Comparison of ENCODE assay signal across 22 cellular contexts in genomic region chrX:110304884-110305283, GRCh38. TPM values are rescaled to one million over a fixed set of nuclear protein-coding genes. Genes with fewer than 3 reads are reported as not detected.
DNase-seq lines count a peak whose midpoint lies in the region; ATAC-seq, FAIRE-seq and TF ChIP-seq lines count a peak whose summit lies in the region.
"Had no signal": no experiment of that assay in that cellular context is flagged by ENCODE, and none has a peak within 500 bp of the region (broad histone marks: within the 10 kb centered on the region; RNA-seq: fewer than 3 reads in every experiment).

No MANE protein-coding gene starts in this region.

- no peaks in the 10 kb centered on the region for H3K27me3 Mint-ChIP-seq in activated T-cell treated with anti-CD3 and anti-CD28 coated beads, Interleukin-2, amount 50 U/mL, for 4 hours (ENCODE audit: low read depth)
- no peaks in the 10 kb centered on the region for H3K27me3 Mint-ChIP-seq in CD4-positive, alpha-beta T cell
- H3K27me3 Mint-ChIP-seq in T-helper 17 cell = no peaks in the 10 kb centered on the region
- peaks cover 0 to 5% of the 10 kb centered on the region in 2 donors for H3K27me3 Mint-ChIP-seq in natural killer cell treated with Interleukin-12 subunit alpha and Interleukin-12 subunit beta and Interleukin-15 and Interleukin-18, amount 100 ng/mL, for 72 hours

- TF ChIP-seq CTCF in CD4-positive, alpha-beta T cell (IDR thresholded peaks at IDR 0.05) = no peak
- TF ChIP-seq CTCF in pancreas (IDR thresholded peaks at IDR 0.05) = no peak

- FAIRE-seq in pancreas (lab: Jason Lieb, UNC) = peak; percentile 37
- FAIRE-seq: GM12878, HTR-8/SVneo had no signal

- H3K9me3 ChIP-seq in CD4-positive, alpha-beta T cell (ENCODE audit: control insufficient read depth, low read length) = no peaks in the 10 kb centered on the region
- H3K9me3 ChIP-seq in T-helper 17 cell (ENCODE audit: control insufficient read depth, low read length, poor library complexity, severe bottlenecking) (no peaks in the 10 kb centered on the region), pancreas (no peaks in the 10 kb centered on the region)
- H3K9me3 ChIP-seq: BE2C, SK-N-SH had no signal

- peaks cover 28% of the 10 kb centered on the region for H3K4me1 Mint-ChIP-seq in activated T-cell treated with anti-CD3 and anti-CD28 coated beads, Interleukin-2, amount 50 U/mL, for 4 hours (ENCODE audit: low read depth)
- H3K4me1 Mint-ChIP-seq in CD4-positive, alpha-beta T cell (ENCODE audit: low read depth) = peaks cover 52% of the 10 kb centered on the region
- peaks cover 13% of the 10 kb centered on the region for H3K4me1 Mint-ChIP-seq in T-helper 17 cell
- H3K4me1 Mint-ChIP-seq in natural killer cell treated with Interleukin-12 subunit alpha and Interleukin-12 subunit beta and Interleukin-15 and Interleukin-18, amount 100 ng/mL, for 72 hours (ENCODE audit: low read depth in 2 of 2) = peaks cover 7 to 18% of the 10 kb centered on the region in 2 donors

- no peaks in the 10 kb centered on the region for H3K27me3 ChIP-seq in CD4-positive, alpha-beta T cell (ENCODE audit: control insufficient read depth, insufficient read depth, low read length)
- H3K27me3 ChIP-seq in pancreas = no peaks in the 10 kb centered on the region
- H3K27me3 ChIP-seq: BE2C had no signal

- H3K9me3 Mint-ChIP-seq in activated T-cell treated with anti-CD3 and anti-CD28 coated beads, Interleukin-2, amount 50 U/mL, for 4 hours = no peaks in the 10 kb centered on the region
- H3K9me3 Mint-ChIP-seq in CD4-positive, alpha-beta T cell = no peaks in the 10 kb centered on the region
- H3K9me3 Mint-ChIP-seq in natural killer cell treated with Interleukin-12 subunit alpha and Interleukin-12 subunit beta and Interleukin-15 and Interleukin-18, amount 100 ng/mL, for 72 hours = no peaks in the 10 kb centered on the region

- H3K27ac ChIP-seq in CD4-positive, alpha-beta T cell (ENCODE audit: low read depth, low read length) = no peak overlapping the region
- no peak overlapping the region for H3K27ac ChIP-seq in pancreas
- H3K27ac ChIP-seq: KMS-11 had no signal

- H3K36me3 ChIP-seq in pancreas = no peaks in the 10 kb centered on the region
- H3K36me3 ChIP-seq: BE2C had no signal

- intact Hi-C loops in CD4-positive, alpha-beta T cell (cut with DNase I, micrococcal nuclease) = no loop called here
- intact Hi-C loops in pancreas (cut with DNase I) = no loop called here

- CTCF ChIA-PET in CD4-positive, alpha-beta T cell (lab: Charles Lee) = interaction anchor here (0.9 to 1.0 kb wide), 2 partner anchors 11 to 26 kb away, joined by 3 read pairs; no protein-coding TSS in a partner anchor

- H3K27ac Mint-ChIP-seq in CD4-positive, alpha-beta T cell = peak overlapping the region; percentile 3
- H3K27ac Mint-ChIP-seq in T-helper 17 cell = peak overlapping the region; percentile 27
- no peak overlapping the region for H3K27ac Mint-ChIP-seq in natural killer cell treated with Interleukin-12 subunit alpha and Interleukin-12 subunit beta and Interleukin-15 and Interleukin-18, amount 100 ng/mL, for 72 hours

- ATAC-seq in activated T-cell treated with anti-CD3 and anti-CD28 coated beads, Interleukin-2, amount 50 U/mL, for 4 hours = peak; percentile 77
- no peak for ATAC-seq in CD4-positive, alpha-beta T cell (ENCODE audit: poor library complexity)
- ATAC-seq in T-helper 17 cell (no peak), pancreas (no peak)
- ATAC-seq in natural killer cell treated with Interleukin-12 subunit alpha and Interleukin-12 subunit beta and Interleukin-15 and Interleukin-18, amount 100 ng/mL, for 72 hours = no peak
- ATAC-seq: GM12878 had no signal

- no peaks in the 10 kb centered on the region for H3K4me1 ChIP-seq in pancreas
- H3K4me1 ChIP-seq: BE2C had no signal

- no peak for DNase-seq in activated T-cell treated with anti-CD3 and anti-CD28 coated beads, Interleukin-2, amount 50 U/mL, for 4 hours
- DNase-seq in activated T-cell treated with anti-CD3 and anti-CD28 coated beads for 4 hours = no peak
- no peak for DNase-seq in CD4-positive, alpha-beta T cell
- DNase-seq in T-helper 17 cell = no peak
- no peak for DNase-seq in pancreas
- no peak for DNase-seq in natural killer cell treated with Interleukin-12 subunit alpha and Interleukin-12 subunit beta and Interleukin-15 and Interleukin-18, amount 100 ng/mL, for 72 hours (ENCODE audit: low spot score)
- DNase-seq in effector CD4-positive, alpha-beta T cell = no peak
- DNase-seq: BE2C; DND-41; HCEC 1CT; NCI-H1092 treated with DMSO at 0.1 percent for 48 hours; NCI-H1436 treated with DMSO at 0.1 percent for 48 hours; NCI-H1930; NCI-H2227 treated with DMSO at 0.1 percent for 48 hours; NCI-H510A treated with DMSO at 0.1 percent for 48 hours; NCI-H748 treated with DMSO at 0.1 percent for 48 hours; NK-92 treated with Interleukin-12 subunit alpha and Interleukin-12 subunit beta, amount 100 ng/mL, for 24 hours; SIG-M5; SK-N-SH had no signal

- peaks cover 3% of the 10 kb centered on the region for H3K36me3 Mint-ChIP-seq in activated T-cell treated with anti-CD3 and anti-CD28 coated beads, Interleukin-2, amount 50 U/mL, for 4 hours (ENCODE audit: insufficient read depth)
- peaks cover 15% of the 10 kb centered on the region for H3K36me3 Mint-ChIP-seq in CD4-positive, alpha-beta T cell (ENCODE audit: low read depth)
- no peaks in the 10 kb centered on the region for H3K36me3 Mint-ChIP-seq in T-helper 17 cell (ENCODE audit: low read depth)
- H3K36me3 Mint-ChIP-seq in natural killer cell treated with Interleukin-12 subunit alpha and Interleukin-12 subunit beta and Interleukin-15 and Interleukin-18, amount 100 ng/mL, for 72 hours = no peaks in the 10 kb centered on the region

- no peak overlapping the region for H3K4me3 ChIP-seq in pancreas
- H3K4me3 ChIP-seq: GM12878 had no signal

- POLR2A ChIA-PET in CD4-positive, alpha-beta T cell (lab: Charles Lee) = interaction anchor here (2.0 kb wide), 1 partner anchor 13 kb away, joined by 11 read pairs; the partner anchor contains the start of gene AMMECR1

- H3K4me3 Mint-ChIP-seq in activated T-cell treated with anti-CD3 and anti-CD28 coated beads, Interleukin-2, amount 50 U/mL, for 4 hours = no peak overlapping the region
- H3K4me3 Mint-ChIP-seq in CD4-positive, alpha-beta T cell = no peak overlapping the region
- peak overlapping the region; percentile 45 for H3K4me3 Mint-ChIP-seq in T-helper 17 cell
- no peak overlapping the region for H3K4me3 Mint-ChIP-seq in natural killer cell treated with Interleukin-12 subunit alpha and Interleukin-12 subunit beta and Interleukin-15 and Interleukin-18, amount 100 ng/mL, for 72 hours

RNA-seq across cellular contexts. Expression of gene AMMECR1, which starts 13.0 kb away (rescaled TPM):
- 10 to 100 TPM; 12.6 to 13.4 (median 13.2) TPM for total RNA-seq in activated T-cell treated with anti-CD3 and anti-CD28 coated beads, Interleukin-2, amount 50 U/mL, for 4 hours
- 1 to 10 TPM; 7.8 to 7.9 TPM for total RNA-seq in CD4-positive, alpha-beta T cell
- total RNA-seq in T-helper 17 cell = 10 to 100 TPM; 15.4 to 17.4 TPM
- total RNA-seq in pancreas = 1 to 10 TPM; 1.7 to 4.1 (median 2.7) TPM
- 1 to 10 TPM; 1.4 to 1.8 TPM for polyA plus RNA-seq in pancreas
- 10 to 100 TPM; 10.1 to 13.6 TPM for total RNA-seq in natural killer cell treated with Interleukin-12 subunit alpha and Interleukin-12 subunit beta and Interleukin-15 and Interleukin-18, amount 100 ng/mL, for 72 hours

RNA-seq across cellular contexts. Expression of gene RTL9, which starts 53.8 kb away (rescaled TPM):
- total RNA-seq in activated T-cell treated with anti-CD3 and anti-CD28 coated beads, Interleukin-2, amount 50 U/mL, for 4 hours = not detected
- total RNA-seq in CD4-positive, alpha-beta T cell = not detected
- total RNA-seq in T-helper 17 cell = not detected
- total RNA-seq in pancreas = under 1 TPM in 1 of 6 donors, not detected in 5; 0.03 TPM
- under 1 TPM in 1 of 2 donors, not detected in 1; 0.05 TPM for polyA plus RNA-seq in pancreas
- not detected for total RNA-seq in natural killer cell treated with Interleukin-12 subunit alpha and Interleukin-12 subunit beta and Interleukin-15 and Interleukin-18, amount 100 ng/mL, for 72 hours

Comparison
In these comparisons a context has a peak if more than half of its experiments do, and no peak if none do; other contexts are left out.
1. ATAC-seq: peak in activated T-cell treated with anti-CD3 and anti-CD28 coated beads, Interleukin-2, amount 50 U/mL, for 4 hours (2 of 2); none in CD4-positive, alpha-beta T cell (single experiment), T-helper 17 cell (single experiment), pancreas (0 of 4) and natural killer cell treated with Interleukin-12 subunit alpha and Interleukin-12 subunit beta and Interleukin-15 and Interleukin-18, amount 100 ng/mL, for 72 hours (0 of 2).
2. H3K27ac Mint-ChIP-seq: peak in CD4-positive, alpha-beta T cell (single experiment) and T-helper 17 cell (single experiment); none in natural killer cell treated with Interleukin-12 subunit alpha and Interleukin-12 subunit beta and Interleukin-15 and Interleukin-18, amount 100 ng/mL, for 72 hours (0 of 2).